Comparison of ENCODE assay signal across 1 cellular context in genomic region chr18:37335337-37335736, GRCh38.
TF ChIP-seq lines count a peak whose summit lies in the region.

No MANE protein-coding gene starts in this region.

TF ChIP-seq in Ishikawa, 13 proteins besides CTCF, POLR2A, EP300 and RAD21 (continued from another document):
- no peak for TF ChIP-seq REST (IDR thresholded peaks at IDR 0.05; ENCODE audit: low read depth)
- TF ChIP-seq CEBPB (IDR thresholded peaks at IDR 0.05), result no peak
- TF ChIP-seq EGR1 (IDR thresholded peaks at IDR 0.05), result no peak
- TF ChIP-seq USF1 (IDR thresholded peaks at IDR 0.05), result no peak
- TF ChIP-seq TEAD4 (IDR thresholded peaks at IDR 0.05), result no peak
- TF ChIP-seq ZBTB7A (IDR thresholded peaks at IDR 0.05; ENCODE audit: low read depth), result no peak
TF ChIP-seq in Ishikawa: peak in this region for 0.
